Comparison of ENCODE assay signal across 8 cellular contexts in genomic region chr9:127904888-127905728, GRCh38. TPM values are rescaled to one million over a fixed set of nuclear protein-coding genes. Genes with fewer than 3 reads are reported as not detected.
DNase-seq lines count a peak whose midpoint lies in the region; ATAC-seq and TF ChIP-seq lines count a peak whose summit lies in the region.

No MANE protein-coding gene starts in this region.

- DNase-seq in RWPE2 (ENCODE audit: low spot score) = no peak
- DNase-seq in activated naive CD8-positive, alpha-beta T cell treated with anti-CD3 and anti-CD28 coated beads, Interleukin-2, amount 50 U/mL, for 24 hours = peak; percentile 62
- DNase-seq in mesothelial cell of epicardium (ENCODE audit: low spot score in 2 of 2, unreplicated experiment in 2 of 2) = no peak
- DNase-seq in uterus = peak in 1 of 2 donors; percentile 18
- no peak for DNase-seq in D341Med (ENCODE audit: low spot score)
- DNase-seq in DMS53 treated with DMSO at 0.1 percent for 48 hours (lab: John Stamatoyannopoulos, UW; ENCODE audit: unreplicated experiment) = no peak
- no peak for DNase-seq in NCI-H446 (lab: John Stamatoyannopoulos, UW)

- H3K9me3 Mint-ChIP-seq in activated naive CD8-positive, alpha-beta T cell treated with anti-CD3 and anti-CD28 coated beads, Interleukin-2, amount 50 U/mL, for 24 hours = no peaks in the 10 kb centered on the region
- no peaks in the 10 kb centered on the region for H3K9me3 Mint-ChIP-seq in mesothelial cell of epicardium

- no peak overlapping the region for H2AFZ ChIP-seq in ACC112 (ENCODE audit: low read length, unreplicated experiment)

- H3K36me3 ChIP-seq in ACC112 (ENCODE audit: insufficient read depth, low read length) (no peaks in the 10 kb centered on the region), RWPE2 (ENCODE audit: low read depth) (peaks cover 5% of the 10 kb centered on the region; the same call in 1 of the 2 replicates), uterus (no peaks in the 10 kb centered on the region)

- H3K4me1 Mint-ChIP-seq in activated naive CD8-positive, alpha-beta T cell treated with anti-CD3 and anti-CD28 coated beads, Interleukin-2, amount 50 U/mL, for 24 hours = peaks cover 62% of the 10 kb centered on the region
- peaks cover 27% of the 10 kb centered on the region for H3K4me1 Mint-ChIP-seq in mesothelial cell of epicardium

- H3K27me3 Mint-ChIP-seq in activated naive CD8-positive, alpha-beta T cell treated with anti-CD3 and anti-CD28 coated beads, Interleukin-2, amount 50 U/mL, for 24 hours = no peaks in the 10 kb centered on the region
- H3K27me3 Mint-ChIP-seq in mesothelial cell of epicardium (ENCODE audit: low read depth) = no peaks in the 10 kb centered on the region

- no peak for TF ChIP-seq POLR2A in uterus (IDR thresholded peaks at IDR 0.05)

- peak overlapping the region; percentile 89 for H3K4me3 Mint-ChIP-seq in activated naive CD8-positive, alpha-beta T cell treated with anti-CD3 and anti-CD28 coated beads, Interleukin-2, amount 50 U/mL, for 24 hours
- H3K4me3 Mint-ChIP-seq in mesothelial cell of epicardium = no peak overlapping the region

- no peaks in the 10 kb centered on the region for H3K27me3 ChIP-seq in ACC112 (ENCODE audit: insufficient read depth, low read length)
- H3K27me3 ChIP-seq in RWPE2 (ENCODE audit: insufficient read depth, poor library complexity, severe bottlenecking) = no peaks in the 10 kb centered on the region
- no peaks in the 10 kb centered on the region for H3K27me3 ChIP-seq in uterus

- H3K4me3 ChIP-seq in ACC112 (ENCODE audit: low read depth, low read length) (no peak overlapping the region), RWPE2 (ENCODE audit: severe bottlenecking) (no peak overlapping the region), uterus (no peak overlapping the region)

- intact Hi-C loops in uterus (cut with DNase I; ENCODE audit: low total_unique reads) = no loop called here

- H3K36me3 Mint-ChIP-seq in activated naive CD8-positive, alpha-beta T cell treated with anti-CD3 and anti-CD28 coated beads, Interleukin-2, amount 50 U/mL, for 24 hours (ENCODE audit: low read depth) = peaks cover 4% of the 10 kb centered on the region
- H3K36me3 Mint-ChIP-seq in mesothelial cell of epicardium = no peaks in the 10 kb centered on the region

- H3K4me1 ChIP-seq in ACC112 (ENCODE audit: control insufficient read depth, insufficient read depth, low read length, unreplicated experiment) (peaks cover 34% of the 10 kb centered on the region), RWPE2 (ENCODE audit: insufficient read depth, poor library complexity, severe bottlenecking) (peaks cover 7% of the 10 kb centered on the region), uterus (peaks cover 0 to 24% of the 10 kb centered on the region in 2 donors)

- H3K27ac ChIP-seq in ACC112 (ENCODE audit: low read depth, low read length) (0 out of 2 replicates have a peak overlapping the region, but pooled peaks have one; percentile 13), RWPE2 (ENCODE audit: poor library complexity, severe bottlenecking) (peak overlapping the region; percentile 33), uterus (peak overlapping the region; percentile 78 to 89)

- ATAC-seq in RWPE2 (ENCODE audit: low read depth) = peak; percentile 24
- peak; percentile 67 for ATAC-seq in activated naive CD8-positive, alpha-beta T cell treated with anti-CD3 and anti-CD28 coated beads, Interleukin-2, amount 50 U/mL, for 24 hours

- H3K9me3 ChIP-seq in RWPE2 (ENCODE audit: severe bottlenecking) (no peaks in the 10 kb centered on the region), uterus (no peaks in the 10 kb centered on the region)

- H3K79me2 ChIP-seq in ACC112 (ENCODE audit: control insufficient read depth, insufficient read depth, low read length, unreplicated experiment) = no peaks in the 10 kb centered on the region

- H3K27ac Mint-ChIP-seq in activated naive CD8-positive, alpha-beta T cell treated with anti-CD3 and anti-CD28 coated beads, Interleukin-2, amount 50 U/mL, for 24 hours = peak overlapping the region; percentile 99
- H3K27ac Mint-ChIP-seq in mesothelial cell of epicardium = peak overlapping the region; percentile 95

- TF ChIP-seq CTCF in RWPE2 (IDR thresholded peaks at IDR 0.05; ENCODE audit: poor library complexity, severe bottlenecking) = no peak
- no peak for TF ChIP-seq CTCF in mesothelial cell of epicardium (IDR thresholded peaks at IDR 0.05; ENCODE audit: unreplicated experiment)
- no peak for TF ChIP-seq CTCF in uterus (IDR thresholded peaks at IDR 0.05)

RNA-seq across cellular contexts. Expression of gene ST6GALNAC6, which starts 5.7 kb away (rescaled TPM):
- total RNA-seq in mesothelial cell of epicardium (34.2 to 37.5 TPM (median 36.2 TPM) in 3 replicates), uterus (100 to 1,000 TPM in 3 of 4 donors, 10 to 100 TPM in 1; 37.7 to 133 (median 111) TPM)

RNA-seq across cellular contexts. Expression of gene ST6GALNAC4, which starts 11.7 kb away (rescaled TPM):
- total RNA-seq in mesothelial cell of epicardium (14.5 to 16.1 TPM (median 15.8 TPM) in 3 replicates), uterus (10 to 100 TPM in 3 of 4 donors, under 1 TPM in 1; 0.59 to 41.7 (median 20.7) TPM)

RNA-seq across cellular contexts. Expression of gene PIP5KL1, which starts 25.5 kb away (rescaled TPM):
- 7.6 to 9.0 TPM (median 8.2 TPM) in 3 replicates for total RNA-seq in mesothelial cell of epicardium
- 10 to 100 TPM in 1 of 4 donors, 1 to 10 TPM in 2, not detected in 1; 2.9 to 11.3 (median 3.2) TPM for total RNA-seq in uterus

RNA-seq across cellular contexts. Expression of gene AK1, which starts 27.6 kb away (rescaled TPM):
- total RNA-seq in mesothelial cell of epicardium (34.4 to 39.4 TPM (median 38.5 TPM) in 3 replicates), uterus (10 to 100 TPM in 2 of 4 donors, 1 to 10 TPM in 2; 6.1 to 54.3 (median 15.7) TPM)

RNA-seq across cellular contexts. Expression of gene DPM2, which starts 32.5 kb away (rescaled TPM):
- total RNA-seq in mesothelial cell of epicardium (36.8 to 37.5 TPM (median 36.9 TPM) in 3 replicates), uterus (10 to 100 TPM in 3 of 4 donors, 1 to 10 TPM in 1; 6.7 to 33.1 (median 15.9) TPM)

Comparison
In these comparisons a context has a peak if more than half of its experiments do, and no peak if none do; other contexts are left out.
1. H3K27ac ChIP-seq: peak in every context shown above with its lines; median percentile 84 in uterus; 33 in RWPE2; 13 in ACC112.